Comparison of ENCODE assay signal across 1 cellular context in genomic region chr7:39623312-39624201, GRCh38.
TF ChIP-seq lines count a peak whose summit lies in the region.

Gene RALA, plus strand, starts transcription at chr7:39623572. Its CDS starts 63,096 bp downstream, at chr7:39686668.

TF ChIP-seq in HepG2, 621 proteins besides CTCF, POLR2A, EP300 and RAD21 (continued from another document and continues in another):
- TF ChIP-seq THRA (CRISPR knock-in tag; IDR thresholded peaks at IDR 0.05; ENCODE audit: borderline replicate concordance) (no peak; the same call in 1 of the 2 replicates), KLF6 (CRISPR knock-in tag; IDR thresholded peaks at IDR 0.05) (no peak), TBX2 (CRISPR knock-in tag; IDR thresholded peaks at IDR 0.05; ENCODE audit: borderline replicate concordance) (no peak), ARNTL (CRISPR knock-in tag; IDR thresholded peaks at IDR 0.05) (no peak), MXD1 (CRISPR knock-in tag; IDR thresholded peaks at IDR 0.05) (no peak), ZNF44 (CRISPR knock-in tag; IDR thresholded peaks at IDR 0.05) (no peak), JDP2 (CRISPR knock-in tag; IDR thresholded peaks at IDR 0.05; ENCODE audit: borderline replicate concordance) (no peak), ZNF280B (CRISPR knock-in tag; IDR thresholded peaks at IDR 0.05; ENCODE audit: borderline replicate concordance) (no peak), TSC22D2 (CRISPR knock-in tag; IDR thresholded peaks at IDR 0.05; ENCODE audit: borderline replicate concordance) (no peak), FOXA3 (CRISPR knock-in tag; IDR thresholded peaks at IDR 0.05) (no peak), FOXA1 (IDR thresholded peaks at IDR 0.05) (no peak), FOXA1 (CRISPR knock-in tag; IDR thresholded peaks at IDR 0.05) (no peak), ZNF354B (CRISPR knock-in tag; IDR thresholded peaks at IDR 0.05) (no peak), ZNF468 (CRISPR knock-in tag; IDR thresholded peaks at IDR 0.05) (no peak), ZNF589 (CRISPR knock-in tag; conservative IDR thresholded peaks at IDR 0.05) (no peak), E2F5 (CRISPR knock-in tag; conservative IDR thresholded peaks at IDR 0.05) (no peak), ZNF616 (CRISPR knock-in tag; IDR thresholded peaks at IDR 0.05; ENCODE audit: low read depth) (no peak), ZFP36 (IDR thresholded peaks at IDR 0.05; ENCODE audit: borderline replicate concordance, low read depth, low read length, partially characterized antibody) (no peak), DBP (CRISPR knock-in tag; IDR thresholded peaks at IDR 0.05; ENCODE audit: not compliant biosample characterization) (no peak), STAT5B (CRISPR knock-in tag; IDR thresholded peaks at IDR 0.05) (no peak), ZNF720 (CRISPR knock-in tag; IDR thresholded peaks at IDR 0.05) (no peak), ELK4 (CRISPR knock-in tag; IDR thresholded peaks at IDR 0.05; ENCODE audit: borderline replicate concordance) (no peak), ZNF766 (CRISPR knock-in tag; IDR thresholded peaks at IDR 0.05; ENCODE audit: borderline replicate concordance) (no peak), RFXAP (CRISPR knock-in tag; IDR thresholded peaks at IDR 0.05; ENCODE audit: borderline replicate concordance) (no peak), MIER3 (CRISPR knock-in tag; IDR thresholded peaks at IDR 0.05; ENCODE audit: borderline replicate concordance) (peak; percentile 36; the same call in 1 of the 2 replicates), ZNF460 (CRISPR knock-in tag; IDR thresholded peaks at IDR 0.05; ENCODE audit: borderline replicate concordance) (no peak), ATM (IDR thresholded peaks at IDR 0.05; ENCODE audit: borderline replicate concordance) (no peak), RELA (CRISPR knock-in tag; IDR thresholded peaks at IDR 0.05) (0 out of 2 replicates have a peak, but pooled peaks have one; percentile 14), ZNF790 (CRISPR knock-in tag; IDR thresholded peaks at IDR 0.05; ENCODE audit: borderline replicate concordance) (peak; percentile 62; the same call in 1 of the 2 replicates), ZNF10 (CRISPR knock-in tag; IDR thresholded peaks at IDR 0.05; ENCODE audit: borderline replicate concordance, low read depth) (no peak), ZNF432 (CRISPR knock-in tag; IDR thresholded peaks at IDR 0.05; ENCODE audit: borderline replicate concordance) (no peak), KLF11 (CRISPR knock-in tag; IDR thresholded peaks at IDR 0.05) (0 out of 2 replicates have a peak, but pooled peaks have one; percentile 36), ZNF382 (CRISPR knock-in tag; IDR thresholded peaks at IDR 0.05; ENCODE audit: borderline replicate concordance) (no peak), KDM4B (CRISPR knock-in tag; IDR thresholded peaks at IDR 0.05) (peak; percentile 76), IKZF5 (CRISPR knock-in tag; IDR thresholded peaks at IDR 0.05) (peak; percentile 86), ZBTB40 (IDR thresholded peaks at IDR 0.05) (peak; percentile 72), ZBTB40 (CRISPR knock-in tag; IDR thresholded peaks at IDR 0.05) (peak; percentile 72), ZNF24 (IDR thresholded peaks at IDR 0.05) (no peak), ISX (CRISPR knock-in tag; conservative IDR thresholded peaks at IDR 0.05) (no peak), SIN3B (IDR thresholded peaks at IDR 0.05; ENCODE audit: low read length) (no peak), ATF7 (IDR thresholded peaks at IDR 0.05) (no peak), ATF7 (CRISPR knock-in tag; IDR thresholded peaks at IDR 0.05) (no peak), ZNF136 (CRISPR knock-in tag; IDR thresholded peaks at IDR 0.05; ENCODE audit: low read depth) (no peak), MEIS2 (CRISPR knock-in tag; IDR thresholded peaks at IDR 0.05) (no peak)
